In the genomic region with DNA sequence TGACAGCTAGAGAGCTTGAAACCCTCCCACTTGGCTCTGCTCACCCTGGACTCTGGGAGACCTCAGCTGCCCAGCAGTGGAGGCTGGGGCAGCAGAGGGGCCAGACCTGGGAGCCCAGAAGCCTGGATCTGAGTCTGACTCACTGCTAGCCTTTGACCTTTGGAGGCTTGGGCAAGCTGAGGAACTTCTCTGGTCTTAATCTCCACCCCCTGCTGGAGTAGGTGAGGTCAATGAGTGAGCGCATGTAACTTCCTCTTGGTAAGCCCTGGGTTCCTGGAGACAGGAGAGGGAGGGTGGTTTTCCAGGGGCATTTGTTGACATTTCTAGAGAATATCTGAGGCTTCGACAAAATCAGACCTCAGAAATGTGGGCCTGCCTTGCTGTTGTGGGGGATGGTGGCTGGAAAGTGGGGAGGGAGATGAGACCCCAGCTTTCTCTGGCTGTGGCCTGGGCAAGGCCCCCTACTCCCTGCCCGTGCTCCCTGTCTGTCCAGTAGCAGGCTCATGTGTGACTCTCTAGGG, we compare ENCODE assay signal across 8 cellular contexts.
A peak's percentile ranks its signal among the peaks of the same experiment; 100 is the strongest.
DNase-seq lines count a peak whose midpoint lies in the region; ATAC-seq and TF ChIP-seq lines count a peak whose summit lies in the region.

No MANE protein-coding gene starts in this region.

- H3K4me3 ChIP-seq in mammary epithelial cell (replicated peaks in 1 of 3; ENCODE audit: insufficient read depth in 1 of 3, low read depth in 2 of 3, low read length in 3 of 3) = no peak overlapping the region

- CTCF ChIA-PET in mammary epithelial cell (lab: Charles Lee; ENCODE audit: low non-redundant PET) (interaction anchor here (0.6 kb wide), 1 partner anchor 110 kb away, joined by 4 read pairs; no protein-coding TSS in a partner anchor), GM10248 (lab: Yijun Ruan, JAX) (interaction anchor here (0.9 to 2.0 kb wide), 4 partner anchors 10 to 33 kb away, joined by 3 to 11 read pairs (median 4); no protein-coding TSS in a partner anchor)

- no peaks in the 10 kb centered on the region for H3K36me3 ChIP-seq in mammary epithelial cell (ENCODE audit: insufficient read depth, low read length)

- peak overlapping the region; percentile 29 for H3K9ac ChIP-seq in mammary epithelial cell (ENCODE audit: insufficient read depth, low read length)

- in situ Hi-C loops in mammary epithelial cell (cut with MboI; ENCODE audit: low sequenced_read_pairs in 2 of 2) = no loop called here

- POLR2A ChIA-PET in GM10248 (lab: Yijun Ruan, JAX) = no interaction called here

- TF ChIP-seq CTCF in mammary epithelial cell (conservative IDR thresholded peaks at IDR 0.05 in 1 of 2, IDR thresholded peaks at IDR 0.05 in 1 of 2; ENCODE audit: extremely low read depth in 1 of 2, insufficient read depth in 1 of 2, low read depth in 1 of 2, low read length in 2 of 2) = no peak
- TF ChIP-seq CTCF in omental fat pad (IDR thresholded peaks at IDR 0.05) = no peak
- TF ChIP-seq CTCF in GM10248 (IDR thresholded peaks at IDR 0.05; ENCODE audit: control extremely low read depth, extremely low read depth, low read depth, missing control alignments) = no peak

- ATAC-seq in omental fat pad (ENCODE audit: low FRiP score) = peak; percentile 85
- ATAC-seq in GM19035 (IDR thresholded peaks at IDR 0.05; ENCODE audit: unreplicated experiment) = no peak
- ATAC-seq in GM19455 (IDR thresholded peaks at IDR 0.05; ENCODE audit: unreplicated experiment) = no peak

- H3K27me3 ChIP-seq in mammary epithelial cell (ENCODE audit: insufficient read depth, low read length) = no peaks in the 10 kb centered on the region

- no peaks in the 10 kb centered on the region for H3K79me2 ChIP-seq in mammary epithelial cell (ENCODE audit: insufficient read depth, low read length)

- BruUV-seq in mammary epithelial cell (replicated peaks; lab: Mats Ljungman, UMichigan) = no TSS peak

- peak overlapping the region; percentile 26 for H3K4me2 ChIP-seq in mammary epithelial cell (ENCODE audit: insufficient read depth, low read depth, low read length)

- H3K9me3 ChIP-seq in mammary epithelial cell (replicated peaks; ENCODE audit: insufficient read depth, low read length) = no peaks in the 10 kb centered on the region

- H3K4me1 ChIP-seq in mammary epithelial cell (ENCODE audit: insufficient read depth, low read length) = peaks cover 29% of the 10 kb centered on the region

- no peaks in the 10 kb centered on the region for H4K20me1 ChIP-seq in mammary epithelial cell (ENCODE audit: insufficient read depth, low read length)

- peak overlapping the region; percentile 4 for H2AFZ ChIP-seq in mammary epithelial cell (ENCODE audit: low read depth, low read length)

- dilution Hi-C loops in mammary epithelial cell (cut with HindIII; ENCODE audit: low sequenced_read_pairs) = no loop called here

- peak overlapping the region; percentile 25 for H3K27ac ChIP-seq in mammary epithelial cell (ENCODE audit: insufficient read depth, low read depth, low read length)

- intact Hi-C loops in mammary epithelial cell (cut with micrococcal nuclease) = loop anchor here (1.0 kb wide), 1 partner anchor 73 kb away; a partner anchor contains a TSS

- DNase-seq in ELF-1 (ENCODE audit: low read depth, low spot score) = peak; percentile 82
- DNase-seq in NCI-H460 (ENCODE audit: extremely low read depth, low read depth) = peak; percentile 30
- peak; percentile 62 for DNase-seq in mammary epithelial cell
- peak; percentile 45 for DNase-seq in omental fat pad (ENCODE audit: low spot score)
- DNase-seq in NK-92 treated with Interleukin-12 subunit alpha and Interleukin-12 subunit beta, amount 100 ng/mL, for 24 hours (lab: John Stamatoyannopoulos, UW) = no peak
- DNase-seq in GM10248 (ENCODE audit: extremely low spot score) = no peak

- 95% methylated on average over 2 of the region's 3 CpGs for WGBS in mammary epithelial cell (ENCODE audit: low coverage, missing lambda C conversion rate)

Comparison
In these comparisons a context has a peak if more than half of its experiments do, and no peak if none do; other contexts are left out.
1. DNase-seq: peak in ELF-1 (single experiment), NCI-H460 (single experiment), mammary epithelial cell (single experiment) and omental fat pad (single experiment); none in NK-92 treated with Interleukin-12 subunit alpha and Interleukin-12 subunit beta, amount 100 ng/mL, for 24 hours (single experiment) and GM10248 (single experiment).